In genomic region chr19:57613941-57614743, GRCh38 we compare ENCODE assay signal across 8 cellular contexts. TPM values are rescaled to one million over a fixed set of nuclear protein-coding genes. Genes with fewer than 3 reads are reported as not detected.
DNase-seq lines count a peak whose midpoint lies in the region; ATAC-seq and TF ChIP-seq lines count a peak whose summit lies in the region.

TSS of gene ZNF134 (plus strand) at chr19:57614242. CDS start at chr19:57619469, 5,227 bp downstream.

- H3K4me1 ChIP-seq in HUES6 (ENCODE audit: control insufficient read depth, insufficient read depth, low read length) (no peaks in the 10 kb centered on the region), OCI-LY3 (ENCODE audit: low read length) (peaks cover 11% of the 10 kb centered on the region), mucosa of descending colon (ENCODE audit: low read depth) (peaks cover 6% of the 10 kb centered on the region)

- H3K9me3 ChIP-seq in HUES6 (ENCODE audit: control insufficient read depth, insufficient read depth, low read depth, low read length) (peaks cover 47% of the 10 kb centered on the region), OCI-LY3 (ENCODE audit: insufficient read depth, low read length) (peaks cover 58% of the 10 kb centered on the region), mucosa of descending colon (peaks cover 61% of the 10 kb centered on the region)

- TF ChIP-seq CTCF in OCI-LY3 (IDR thresholded peaks at IDR 0.05; ENCODE audit: low read depth, low read length) (peak; percentile 4; the same call in 1 of the 2 replicates), epithelial cell of proximal tubule (conservative IDR thresholded peaks at IDR 0.05; ENCODE audit: low read depth, low read length) (peak; percentile 27), mucosa of descending colon (IDR thresholded peaks at IDR 0.05) (no peak)

- peak within 1 kb of the TSS; percentile 73 for H3K4me2 ChIP-seq in OCI-LY3 (ENCODE audit: low read length)

- H3K27ac ChIP-seq in HUES6 (ENCODE audit: low read depth, low read length) (peak within 1 kb of the TSS; percentile 88; the same call in 1 of the 2 replicates), OCI-LY3 (ENCODE audit: low read length) (peak within 1 kb of the TSS; percentile 21)

- H3K27me3 ChIP-seq in HUES6 (ENCODE audit: control insufficient read depth, insufficient read depth, low read length) = no peaks in the 10 kb centered on the region
- H3K27me3 ChIP-seq in OCI-LY3 (ENCODE audit: low read depth, low read length) = no peaks in the 10 kb centered on the region

- H3K4me3 ChIP-seq in HUES6 (ENCODE audit: low read depth, low read length) (peak within 1 kb of the TSS; percentile 94), OCI-LY3 (ENCODE audit: low read length) (peak within 1 kb of the TSS; percentile 89), epithelial cell of proximal tubule (ENCODE audit: low read depth, low read length) (peak within 1 kb of the TSS; percentile 85), mucosa of descending colon (peak within 1 kb of the TSS; percentile 95)

- no peaks in the 10 kb centered on the region for H4K20me1 ChIP-seq in OCI-LY3 (ENCODE audit: insufficient read depth, low read length)

- H3K9ac ChIP-seq in HUES6 (ENCODE audit: low read length) (peak within 1 kb of the TSS; percentile 96), OCI-LY3 (ENCODE audit: low read length) (peak within 1 kb of the TSS; percentile 77)

- peak within 1 kb of the TSS; percentile 96 for H2AFZ ChIP-seq in OCI-LY3 (ENCODE audit: low read depth, low read length)

- intact Hi-C loops in mucosa of descending colon (cut with DNase I, micrococcal nuclease) = no loop called here

- H3K36me3 ChIP-seq in HUES6 (ENCODE audit: control insufficient read depth, insufficient read depth, low read length) = peaks cover 47% of the 10 kb centered on the region
- H3K36me3 ChIP-seq in OCI-LY3 (replicated peaks; ENCODE audit: low read depth, low read length) = peaks cover 56% of the 10 kb centered on the region
- peaks cover 6% of the 10 kb centered on the region for H3K36me3 ChIP-seq in mucosa of descending colon (ENCODE audit: low read depth)

- ATAC-seq in GM21360 (IDR thresholded peaks at IDR 0.05; ENCODE audit: unreplicated experiment) (peak; percentile 93), mucosa of descending colon (peak; percentile 100)

- peak; percentile 90 for DNase-seq in COR-L47 (lab: John Stamatoyannopoulos, UW)
- peak; percentile 86 for DNase-seq in activated T-cell treated with anti-CD3 and anti-CD28 coated beads for 24 hours (ENCODE audit: low read depth)
- peak; percentile 48 for DNase-seq in epithelial cell of proximal tubule (ENCODE audit: low read depth)
- peak; percentile 93 to 97 (median 95) for DNase-seq in mucosa of descending colon
- peak; percentile 73 to 80 for DNase-seq in stimulated activated CD8-positive, alpha-beta memory T cell treated with anti-CD3 and anti-CD28 coated beads, Interleukin-4, amount 100 ng/mL, for 1 hour (ENCODE audit: low read depth in 2 of 2, low spot score in 1 of 2)

- peaks cover 54% of the 10 kb centered on the region for H3K79me2 ChIP-seq in OCI-LY3 (ENCODE audit: low read length)

RNA-seq across cellular contexts. Expression of gene ZNF134, which starts in this region (rescaled TPM):
- total RNA-seq in epithelial cell of proximal tubule (11.9 and 16.8 TPM in 2 replicates), mucosa of descending colon (10 to 100 TPM in 1 of 3 donors, 1 to 10 TPM in 2; 9.0 to 20.0 (median 9.2) TPM)

Comparison
In these comparisons a context has a peak if more than half of its experiments do, and no peak if none do; other contexts are left out.
1. Peak in every context shown above with its lines: DNase-seq, ATAC-seq, H3K4me3 ChIP-seq and H3K27ac ChIP-seq.